In the genomic region with DNA sequence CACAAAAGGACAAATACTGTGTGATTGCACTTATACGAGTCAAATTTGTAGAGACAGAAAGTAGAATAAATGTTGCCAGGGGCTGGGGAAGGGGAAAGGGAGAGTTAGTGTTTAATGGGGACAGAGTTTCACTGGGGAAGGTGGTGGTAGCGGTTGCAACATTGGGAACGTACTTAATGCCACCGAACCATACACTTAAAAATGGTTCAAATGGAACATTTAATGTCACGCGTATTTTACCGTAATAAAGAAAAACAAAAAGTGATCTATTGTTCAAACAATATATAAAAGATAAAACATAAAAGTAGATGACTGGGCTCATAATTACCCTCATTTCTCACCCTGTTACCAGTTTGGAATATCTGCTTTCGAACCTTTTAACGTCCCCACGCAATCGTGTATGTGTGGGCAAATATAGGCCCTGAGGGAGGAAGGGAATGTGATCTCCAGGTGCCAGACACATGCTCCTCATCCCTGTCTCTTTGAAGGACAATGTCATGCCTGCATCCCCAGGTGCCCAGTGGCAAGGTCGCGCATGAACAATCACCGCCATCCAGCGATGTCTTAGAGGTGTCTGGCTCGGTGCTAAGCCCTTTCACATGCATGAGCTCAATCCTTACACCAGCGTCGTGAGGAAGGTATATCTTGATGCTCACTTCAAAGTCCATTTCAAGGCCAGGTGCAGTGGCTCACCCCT, we compare ENCODE assay signal across 20 cellular contexts. TPM values are rescaled to one million over a fixed set of nuclear protein-coding genes. Genes with fewer than 3 reads are reported as not detected.
DNase-seq lines count a peak whose midpoint lies in the region; ATAC-seq and TF ChIP-seq lines count a peak whose summit lies in the region.
"Had no signal": no experiment of that assay in that cellular context is flagged by ENCODE, and none has a peak within 500 bp of the region (broad histone marks: within the 10 kb centered on the region; RNA-seq: fewer than 3 reads in every experiment).

No MANE protein-coding gene starts in this region.

- H3K27me3 ChIP-seq in HCT116 (ENCODE audit: insufficient read depth, low read length) = no peaks in the 10 kb centered on the region
- H3K27me3 ChIP-seq: uterus had no signal

- TF ChIP-seq CTCF in CD14-positive monocyte (IDR thresholded peaks at IDR 0.05) = no peak
- TF ChIP-seq CTCF in HCT116 (IDR thresholded peaks at IDR 0.05 in 2 of 3, conservative IDR thresholded peaks at IDR 0.05 in 1 of 3; ENCODE audit: borderline replicate concordance in 1 of 3, insufficient read depth in 1 of 3, low read depth in 2 of 3, low read length in 2 of 3) = no peak
- TF ChIP-seq CTCF in chondrocyte (IDR thresholded peaks at IDR 0.05) = no peak
- TF ChIP-seq CTCF in osteocyte (IDR thresholded peaks at IDR 0.05) = no peak

- no peaks in the 10 kb centered on the region for H4K20me1 ChIP-seq in HCT116 (ENCODE audit: insufficient read depth)

- BruUV-seq in HCT116 (replicated peaks; lab: Mats Ljungman, UMichigan) = no TSS peak

- POLR2A ChIA-PET in HCT116 (lab: Charles Lee) = interaction anchor here (0.8 to 5.4 kb wide), 8 partner anchors 11 to 40 kb away, joined by 3 to 43 read pairs (median 6); no protein-coding TSS in a partner anchor

- no peak for TF ChIP-seq RAD21 in HCT116 (IDR thresholded peaks at IDR 0.05; ENCODE audit: low read depth)

- H3K27ac Mint-ChIP-seq in CD14-positive monocyte (peak overlapping the region; percentile 97 to 98 (median 97)), chondrocyte (ENCODE audit: unreplicated experiment) (peak overlapping the region; percentile 62), osteocyte (ENCODE audit: unreplicated experiment) (peak overlapping the region; percentile 55)
- H3K27ac Mint-ChIP-seq: activated naive CD4-positive, alpha-beta T cell treated with anti-CD3 and anti-CD28 coated beads, Interleukin-2, amount 10 ng/mL, durations not matched to agents 7 days and 5 days had no signal

- peaks cover 78 to 99% of the 10 kb centered on the region in 2 experiments for H3K4me1 ChIP-seq in HCT116 (ENCODE audit: control insufficient read depth in 1 of 2, insufficient read depth in 2 of 2, low read length in 2 of 2)

- peak overlapping the region; percentile 64 for H3K4me2 ChIP-seq in HCT116 (ENCODE audit: low read length)
- H3K4me2 ChIP-seq: KMS-11 had no signal

- H3K27ac ChIP-seq in HCT116 (ENCODE audit: low read depth, low read length) = peak overlapping the region; percentile 96
- H3K27ac ChIP-seq: KMS-11, uterus had no signal

- TF ChIP-seq POLR2A in HCT116 (IDR thresholded peaks at IDR 0.05; ENCODE audit: borderline replicate concordance, extremely low read depth, insufficient read depth, insufficient read length) = no peak

- peak overlapping the region; percentile 80 for H3K9ac ChIP-seq in HCT116 (ENCODE audit: low read length)
- H3K9ac ChIP-seq: KMS-11 had no signal

- H3K9me3 Mint-ChIP-seq in CD14-positive monocyte (peaks cover 0 to 3% (median 0%) of the 10 kb centered on the region in 7 donors), chondrocyte (ENCODE audit: low read depth) (no peaks in the 10 kb centered on the region), osteocyte (ENCODE audit: unreplicated experiment) (no peaks in the 10 kb centered on the region)
- H3K9me3 Mint-ChIP-seq: activated naive CD4-positive, alpha-beta T cell treated with anti-CD3 and anti-CD28 coated beads, Interleukin-2, amount 10 ng/mL, durations not matched to agents 7 days and 5 days had no signal

- no peaks in the 10 kb centered on the region for H3K9me2 ChIP-seq in HCT116 (ENCODE audit: insufficient read depth)

- CTCF ChIA-PET in HCT116 (lab: Charles Lee) = interaction anchor here (1.1 kb wide), 1 partner anchor 44 kb away, joined by 13 read pairs; no protein-coding TSS in a partner anchor

- RAD21 ChIA-PET in HCT116 (lab: Charles Lee; ENCODE audit: low non-redundant PET in 1 of 2, low total read pairs in 2 of 2, uncharacterized antibody in 2 of 2, unreplicated experiment in 2 of 2) = no interaction called here

- peaks cover 47% of the 10 kb centered on the region for H3K4me1 Mint-ChIP-seq in CD14-positive monocyte
- H3K4me1 Mint-ChIP-seq in chondrocyte (ENCODE audit: low read depth) = peaks cover 64% of the 10 kb centered on the region
- H3K4me1 Mint-ChIP-seq in osteocyte (ENCODE audit: unreplicated experiment) = peaks cover 59% of the 10 kb centered on the region

- no peaks in the 10 kb centered on the region for H3K36me3 ChIP-seq in HCT116 (ENCODE audit: control insufficient read depth in 1 of 2, insufficient read depth in 2 of 2, low read length in 2 of 2)
- H3K36me3 ChIP-seq: uterus had no signal

- no peaks in the 10 kb centered on the region for H3K9me3 ChIP-seq in HCT116 (ENCODE audit: control insufficient read depth in 1 of 2, insufficient read depth in 1 of 2, low read depth in 1 of 2, low read length in 2 of 2)
- H3K9me3 ChIP-seq: mucosa of descending colon, uterus had no signal

- H3K79me2 ChIP-seq in HCT116 (ENCODE audit: insufficient read depth, low read length) = no peaks in the 10 kb centered on the region

- ATAC-seq in HCT116 (no peak), GM21390 (IDR thresholded peaks at IDR 0.05; ENCODE audit: unreplicated experiment) (no peak)
- ATAC-seq: mucosa of descending colon had no signal

- peaks cover 6 to 18% (median 10%) of the 10 kb centered on the region in 3 donors for H3K27me3 Mint-ChIP-seq in CD14-positive monocyte (ENCODE audit: low read depth in 3 of 3)
- H3K27me3 Mint-ChIP-seq in chondrocyte (ENCODE audit: low read depth) = no peaks in the 10 kb centered on the region
- no peaks in the 10 kb centered on the region for H3K27me3 Mint-ChIP-seq in osteocyte (ENCODE audit: unreplicated experiment)

- no peaks in the 10 kb centered on the region for H3K36me3 Mint-ChIP-seq in CD14-positive monocyte
- H3K36me3 Mint-ChIP-seq in chondrocyte (ENCODE audit: low read depth) = no peaks in the 10 kb centered on the region
- H3K36me3 Mint-ChIP-seq in osteocyte (ENCODE audit: unreplicated experiment) = no peaks in the 10 kb centered on the region
- H3K36me3 Mint-ChIP-seq: activated naive CD4-positive, alpha-beta T cell treated with anti-CD3 and anti-CD28 coated beads, Interleukin-2, amount 10 ng/mL, durations not matched to agents 7 days and 5 days had no signal

- H2AFZ ChIP-seq in HCT116 (ENCODE audit: low read depth, low read length, poor library complexity, severe bottlenecking) = no peak overlapping the region

- intact Hi-C loops in CD14-positive monocyte (cut with micrococcal nuclease) (loop anchor here (5.0 kb wide), 2 partner anchors 34 to 56 kb away; partner anchors contain the start of gene OSM (in 1 of the 2)), HCT116 (cut with micrococcal nuclease) (no loop called here)

- no peak overlapping the region for H3K4me3 Mint-ChIP-seq in CD14-positive monocyte
- no peak overlapping the region for H3K4me3 Mint-ChIP-seq in chondrocyte (ENCODE audit: unreplicated experiment)
- no peak overlapping the region for H3K4me3 Mint-ChIP-seq in osteocyte (ENCODE audit: unreplicated experiment)
- H3K4me3 Mint-ChIP-seq: activated naive CD4-positive, alpha-beta T cell treated with anti-CD3 and anti-CD28 coated beads, Interleukin-2, amount 10 ng/mL, durations not matched to agents 7 days and 5 days had no signal

- no peak for DNase-seq in CD14-positive monocyte (ENCODE audit: low spot score)
- no peak for DNase-seq in HCT116 (ENCODE audit: low read depth, low spot score)
- peak; percentile 34 for DNase-seq in chondrocyte (ENCODE audit: low spot score)
- no peak for DNase-seq in osteocyte (ENCODE audit: extremely low spot score, unreplicated experiment)
- DNase-seq in SKM-1 (lab: John Stamatoyannopoulos, UW; ENCODE audit: unreplicated experiment) = no peak
- DNase-seq in NCI-H510A treated with DMSO at 0.1 percent for 48 hours (lab: John Stamatoyannopoulos, UW) = no peak
- no peak for DNase-seq in NCI-H187 (lab: John Stamatoyannopoulos, UW)
- DNase-seq: activated CD4-positive, alpha-beta T cell treated with anti-CD3 and anti-CD28 coated beads, Interleukin-2, amount 50 U/mL, for 4 hours; activated naive CD4-positive, alpha-beta T cell treated with anti-CD3 and anti-CD28 coated beads, Interleukin-2, amount 10 ng/mL, durations not matched to agents 7 days and 5 days; cortex of kidney; foreskin melanocyte; HCEC 1CT; mucosa of descending colon; NCI-H1048; NCI-H774; stimulated activated CD4-positive, alpha-beta T cell treated with anti-CD3 and anti-CD28 coated beads, Interleukin-2, amount 100 ng/mL, for 48 hours; uterus had no signal

- peak overlapping the region in 1 of 2 experiments; percentile 32; a peak in 2 of 4 replicates for H3K4me3 ChIP-seq in HCT116 (replicated peaks in 1 of 2; ENCODE audit: low read depth in 1 of 2, low read length in 2 of 2)
- H3K4me3 ChIP-seq: mucosa of descending colon, uterus had no signal

TF ChIP-seq in HCT116, 20 proteins besides CTCF, POLR2A, EP300 and RAD21:
- no peak for TF ChIP-seq JUND (IDR thresholded peaks at IDR 0.05)
- TF ChIP-seq POLR2AphosphoS5 (IDR thresholded peaks at IDR 0.05; ENCODE audit: low read depth, low read length) = peak; percentile 20; the same call in 1 of the 2 replicates
TF ChIP-seq in HCT116: peak in this region for 1.

RNA-seq across cellular contexts. Expression of gene LIF, which starts 35.3 kb away (rescaled TPM):
- polyA plus RNA-seq in CD14-positive monocyte = not detected
- total RNA-seq in HCT116 (2021; ENCODE audit: unreplicated experiment) (75.4 TPM), chondrocyte (18.9 to 21.5 TPM (median 21.3 TPM) in 3 replicates), osteocyte (13.7 and 15.5 TPM in 2 replicates)
- 105 and 129 TPM in 2 replicates for polyA plus RNA-seq in HCT116 (2012)

RNA-seq across cellular contexts. Expression of gene OSM, which starts 55.4 kb away (rescaled TPM):
- 100 to 1,000 TPM in 1 of 2 donors, 10 to 100 TPM in 1; 48.0 to 146 TPM for polyA plus RNA-seq in CD14-positive monocyte
- total RNA-seq in HCT116 (2021; ENCODE audit: unreplicated experiment) = not detected
- 0.04 and 0.05 TPM in 2 replicates for polyA plus RNA-seq in HCT116 (2012)
- not detected in 3 replicates for total RNA-seq in chondrocyte
- total RNA-seq in osteocyte = not detected in 2 replicates
- total RNA-seq: epithelial cell of proximal tubule had no signal
